9 cellular contexts compared by ENCODE assay signal in genomic region chr19:1811472-1811894, GRCh38. TPM values are rescaled to one million over a fixed set of nuclear protein-coding genes. Genes with fewer than 3 reads are reported as not detected.
A peak's percentile ranks its signal among the peaks of the same experiment; 100 is the strongest.
DNase-seq lines count a peak whose midpoint lies in the region; ATAC-seq and TF ChIP-seq lines count a peak whose summit lies in the region.
"Had no signal": no experiment of that assay in that cellular context is flagged by ENCODE, and none has a peak within 500 bp of the region (broad histone marks: within the 10 kb centered on the region; RNA-seq: fewer than 3 reads in every experiment).

No MANE protein-coding gene starts in this region.

- no peaks in the 10 kb centered on the region for H3K9me3 ChIP-seq in A673 (ENCODE audit: low read depth, low read length, poor library complexity, severe bottlenecking)
- H3K9me3 ChIP-seq in naive thymus-derived CD4-positive, alpha-beta T cell (ENCODE audit: control insufficient read depth in 2 of 3, low read length in 3 of 3): no peaks in the 10 kb centered on the region

- H3K9me3 Mint-ChIP-seq in effector memory CD8-positive, alpha-beta T cell: no peaks in the 10 kb centered on the region
- H3K9me3 Mint-ChIP-seq in naive thymus-derived CD4-positive, alpha-beta T cell: no peaks in the 10 kb centered on the region

- peaks cover 14 to 17% of the 10 kb centered on the region in 2 donors for H3K4me1 Mint-ChIP-seq in effector memory CD8-positive, alpha-beta T cell (ENCODE audit: low read depth in 2 of 2)
- H3K4me1 Mint-ChIP-seq in naive thymus-derived CD4-positive, alpha-beta T cell: peaks cover 9 to 19% (median 11%) of the 10 kb centered on the region in 7 donors

- no peaks in the 10 kb centered on the region for H3K27me3 ChIP-seq in A673 (replicated peaks; ENCODE audit: insufficient read depth, low read depth, low read length, poor library complexity)
- no peaks in the 10 kb centered on the region for H3K27me3 ChIP-seq in naive thymus-derived CD4-positive, alpha-beta T cell (ENCODE audit: control insufficient read depth in 2 of 2, insufficient read depth in 2 of 2, low read length in 2 of 2)

- H3K27ac Mint-ChIP-seq in effector memory CD8-positive, alpha-beta T cell: no peak overlapping the region
- H3K27ac Mint-ChIP-seq in naive thymus-derived CD4-positive, alpha-beta T cell: peak overlapping the region in 2 of 9 donors; percentile 43 to 83

- H3K27ac ChIP-seq in A673 (ENCODE audit: low read depth, low read length, poor library complexity, severe bottlenecking): peak overlapping the region; percentile 47
- H3K27ac ChIP-seq in naive thymus-derived CD4-positive, alpha-beta T cell (ENCODE audit: low read depth, low read length): peak overlapping the region; percentile 13

- peaks cover 33% of the 10 kb centered on the region for H3K36me3 Mint-ChIP-seq in effector memory CD8-positive, alpha-beta T cell (ENCODE audit: insufficient read depth)
- no peaks in the 10 kb centered on the region for H3K36me3 Mint-ChIP-seq in naive thymus-derived CD4-positive, alpha-beta T cell

- POLR2A ChIA-PET in A673 (lab: Charles Lee; ENCODE audit: low non-redundant PET): no interaction called here
- POLR2A ChIA-PET in naive thymus-derived CD4-positive, alpha-beta T cell (lab: Charles Lee): no interaction called here

- no peak for TF ChIP-seq CTCF in A673 (conservative IDR thresholded peaks at IDR 0.05; ENCODE audit: low read depth, low read length)

- peak overlapping the region; percentile 59 for H3K4me3 ChIP-seq in A673 (ENCODE audit: low read depth, low read length, poor library complexity, severe bottlenecking)
- peak overlapping the region; percentile 43 for H3K4me3 ChIP-seq in naive thymus-derived CD4-positive, alpha-beta T cell (ENCODE audit: low read length)

- peaks cover 4% of the 10 kb centered on the region for H3K4me1 ChIP-seq in A673 (ENCODE audit: insufficient read depth, low read length, poor library complexity, severe bottlenecking)
- H3K4me1 ChIP-seq in naive thymus-derived CD4-positive, alpha-beta T cell (ENCODE audit: control insufficient read depth in 2 of 2, insufficient read depth in 2 of 2, low read length in 2 of 2): peaks cover 0 to 8% of the 10 kb centered on the region in 2 donors

- no TSS peak for BruUV-seq in A673 (replicated peaks; lab: Mats Ljungman, UMichigan)

- ATAC-seq in effector memory CD8-positive, alpha-beta T cell (replicated peaks): no peak
- no peak for ATAC-seq in naive thymus-derived CD4-positive, alpha-beta T cell
- no peak for ATAC-seq in GM18909 (IDR thresholded peaks at IDR 0.05; ENCODE audit: poor library complexity, unreplicated experiment)

- H3K27me3 Mint-ChIP-seq in effector memory CD8-positive, alpha-beta T cell: no peaks in the 10 kb centered on the region
- no peaks in the 10 kb centered on the region for H3K27me3 Mint-ChIP-seq in naive thymus-derived CD4-positive, alpha-beta T cell

- H3K4me3 Mint-ChIP-seq in effector memory CD8-positive, alpha-beta T cell: peak overlapping the region; percentile 91
- peak overlapping the region in 9 of 10 donors; percentile 39 to 98 (median 77) for H3K4me3 Mint-ChIP-seq in naive thymus-derived CD4-positive, alpha-beta T cell

- CTCF ChIA-PET in A673 (lab: Charles Lee): interaction anchor here (0.6 to 1.5 kb wide), 2 partner anchors 15 to 18 kb away, joined by 3 to 6 read pairs; no protein-coding TSS in a partner anchor
- CTCF ChIA-PET in naive thymus-derived CD4-positive, alpha-beta T cell (lab: Charles Lee): interaction anchor here (0.6 kb wide), 1 partner anchor 946 kb away, joined by 3 read pairs; no protein-coding TSS in a partner anchor

- DNase-seq in A673 (ENCODE audit: low spot score) (peak; percentile 48), HS-5 (ENCODE audit: low read depth) (peak; percentile 26), stromal cell of bone marrow (ENCODE audit: low read depth) (peak; percentile 12), Ammon's horn (ENCODE audit: low spot score) (no peak)
- DNase-seq in activated CD4-positive, alpha-beta T cell treated with anti-CD3 and anti-CD28 coated beads for 4 hours: peak; percentile 63 to 66
- peak in 2 of 3 experiments; percentile 17 to 23 for DNase-seq in effector memory CD8-positive, alpha-beta T cell
- peak in 1 of 9 donors; percentile 54 for DNase-seq in naive thymus-derived CD4-positive, alpha-beta T cell

- intact Hi-C loops in A673 (cut with micrococcal nuclease; ENCODE audit: unreplicated experiment): loop anchor here (10.0 kb wide), 1 partner anchor 267 kb away; no protein-coding TSS in a partner anchor
- intact Hi-C loops in naive thymus-derived CD4-positive, alpha-beta T cell (cut with micrococcal nuclease): no loop called here

- H3K36me3 ChIP-seq in A673 (ENCODE audit: insufficient read depth, low read length, poor library complexity, severe bottlenecking): peaks cover 11% of the 10 kb centered on the region
- H3K36me3 ChIP-seq in naive thymus-derived CD4-positive, alpha-beta T cell (ENCODE audit: control insufficient read depth in 2 of 3, insufficient read depth in 3 of 3, low read length in 3 of 3): peaks cover 0 to 15% (median 0%) of the 10 kb centered on the region in 3 experiments

RNA-seq across cellular contexts. Expression of gene ATP8B3, which starts 0.6 kb away (rescaled TPM):
- total RNA-seq in A673 (2021): 8.7 and 10.7 TPM in 2 replicates
- 10 to 100 TPM in 1 of 5 experiments, 1 to 10 TPM in 4; 1.8 to 15.3 (median 4.0) TPM for total RNA-seq in naive thymus-derived CD4-positive, alpha-beta T cell
- under 1 TPM; 0.83 TPM for polyA plus RNA-seq in naive thymus-derived CD4-positive, alpha-beta T cell

RNA-seq across cellular contexts. Expression of gene REXO1, which starts 36.8 kb away (rescaled TPM):
- total RNA-seq in A673 (2021): 50.6 and 53.0 TPM in 2 replicates
- 10 to 100 TPM; 52.7 to 92.6 (median 73.1) TPM for total RNA-seq in naive thymus-derived CD4-positive, alpha-beta T cell
- polyA plus RNA-seq in naive thymus-derived CD4-positive, alpha-beta T cell: 1 to 10 TPM; 5.4 to 9.6 TPM

RNA-seq across cellular contexts. Expression of gene KLF16, which starts 51.9 kb away (rescaled TPM):
- total RNA-seq in A673 (2021): 46.8 and 49.1 TPM in 2 replicates
- 10 to 100 TPM; 20.5 to 65.2 (median 21.1) TPM for total RNA-seq in naive thymus-derived CD4-positive, alpha-beta T cell
- under 1 TPM; 0.41 to 0.47 TPM for polyA plus RNA-seq in naive thymus-derived CD4-positive, alpha-beta T cell

RNA-seq across cellular contexts. Expression of gene ONECUT3, which starts 58.2 kb away (rescaled TPM):
- not detected in 2 replicates for total RNA-seq in A673 (2021)
- not detected for total RNA-seq in naive thymus-derived CD4-positive, alpha-beta T cell
- not detected for polyA plus RNA-seq in naive thymus-derived CD4-positive, alpha-beta T cell
- total RNA-seq: liver had no signal
- polyA plus RNA-seq: liver had no signal
